In the genomic region with DNA sequence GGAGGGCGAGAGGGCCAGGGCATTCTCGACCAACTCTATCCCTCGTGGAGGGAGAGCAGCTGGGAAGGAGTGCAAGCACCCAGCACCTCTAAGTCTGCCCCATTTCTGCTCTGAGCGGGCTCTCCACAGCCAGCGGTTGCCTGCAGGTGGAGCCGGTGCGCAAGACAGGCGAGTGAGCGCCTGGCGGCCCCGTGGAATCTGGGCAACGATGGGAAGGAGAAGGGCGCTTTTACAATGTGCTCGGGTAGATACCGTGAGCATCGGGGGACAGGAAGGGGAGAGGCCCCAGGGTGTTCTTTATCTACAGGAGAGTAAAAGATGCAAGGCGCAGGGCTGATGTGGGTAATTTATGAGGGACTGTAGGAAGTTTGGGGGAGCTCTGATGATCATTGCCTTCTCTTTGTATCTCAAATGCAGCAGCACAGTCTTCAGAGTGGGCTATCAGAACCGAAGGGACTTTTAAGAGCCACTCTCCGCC, we compare ENCODE assay signal across 8 cellular contexts. TPM values are rescaled to one million over a fixed set of nuclear protein-coding genes. Genes with fewer than 3 reads are reported as not detected.
DNase-seq lines count a peak whose midpoint lies in the region; ATAC-seq and TF ChIP-seq lines count a peak whose summit lies in the region.

No MANE protein-coding gene starts in this region.

- ATAC-seq in GM21515 (IDR thresholded peaks at IDR 0.05; ENCODE audit: unreplicated experiment), result peak; percentile 66
- ATAC-seq in activated T-cell treated with anti-CD3 and anti-CD28 coated beads, Interleukin-2, amount 50 U/mL, for 4 hours, result peak; percentile 81 to 84
- ATAC-seq in naive B cell (ENCODE audit: low read depth in 2 of 2), result peak; percentile 69 to 71

- WGBS in esophagus squamous epithelium, 2 donors, result 0 to 3% methylated on average over 8 to 12 of the region's 19 CpGs

- peaks cover 7% of the 10 kb centered on the region for H3K36me3 Mint-ChIP-seq in activated T-cell treated with anti-CD3 and anti-CD28 coated beads, Interleukin-2, amount 50 U/mL, for 4 hours (ENCODE audit: insufficient read depth)
- H3K36me3 Mint-ChIP-seq in naive B cell, result peaks cover 0 to 7% of the 10 kb centered on the region in 2 donors

- H3K4me2 ChIP-seq in PC-9, result peak overlapping the region; percentile 90

- H3K36me3 ChIP-seq in PC-9 (ENCODE audit: low read depth) (no peaks in the 10 kb centered on the region), esophagus squamous epithelium (peaks cover 0 to 4% (median 0%) of the 10 kb centered on the region in 3 donors)

- H3K27me3 ChIP-seq in PC-9 (ENCODE audit: insufficient read depth, low read depth) (no peaks in the 10 kb centered on the region), esophagus squamous epithelium (no peaks in the 10 kb centered on the region)

- POLR2A ChIA-PET in PC-9 (lab: Charles Lee; ENCODE audit: unreplicated experiment), result interaction anchor here (0.6 kb wide), 1 partner anchor 177 kb away, joined by 4 read pairs; no protein-coding TSS in a partner anchor

- peaks cover 29% of the 10 kb centered on the region for H3K4me1 Mint-ChIP-seq in activated T-cell treated with anti-CD3 and anti-CD28 coated beads, Interleukin-2, amount 50 U/mL, for 4 hours (ENCODE audit: low read depth)
- H3K4me1 Mint-ChIP-seq in naive B cell, result peaks cover 22 to 25% (median 25%) of the 10 kb centered on the region in 3 donors

- CTCF ChIA-PET in PC-9 (lab: Charles Lee), result no interaction called here

- no peaks in the 10 kb centered on the region for H3K9me2 ChIP-seq in PC-9 (ENCODE audit: insufficient read depth)

- no peaks in the 10 kb centered on the region for H3K27me3 Mint-ChIP-seq in activated T-cell treated with anti-CD3 and anti-CD28 coated beads, Interleukin-2, amount 50 U/mL, for 4 hours (ENCODE audit: low read depth)
- no peaks in the 10 kb centered on the region for H3K27me3 Mint-ChIP-seq in naive B cell

- intact Hi-C loops in PC-9 (cut with micrococcal nuclease; ENCODE audit: unreplicated experiment), result loop anchor here (1.0 to 5.0 kb wide), 4 partner anchors 102 to 456 kb away; a partner anchor contains a TSS
- intact Hi-C loops in esophagus squamous epithelium (cut with DNase I), result no loop called here

- no peaks in the 10 kb centered on the region for H3K9me3 ChIP-seq in PC-9 (ENCODE audit: insufficient read depth, low read depth)
- H3K9me3 ChIP-seq in esophagus squamous epithelium, result no peaks in the 10 kb centered on the region

- TF ChIP-seq POLR2A in esophagus squamous epithelium (IDR thresholded peaks at IDR 0.05), result no peak

- peak overlapping the region; percentile 91 for H3K4me3 Mint-ChIP-seq in activated T-cell treated with anti-CD3 and anti-CD28 coated beads, Interleukin-2, amount 50 U/mL, for 4 hours
- H3K4me3 Mint-ChIP-seq in naive B cell, result peak overlapping the region; percentile 90 to 100 (median 98)

- peaks cover 26% of the 10 kb centered on the region for H3K79me2 ChIP-seq in PC-9 (ENCODE audit: low read depth)

- BruUV-seq in PC-9 (replicated peaks; lab: Mats Ljungman, UMichigan), result no TSS peak

- H3K4me3 ChIP-seq in PC-9 (peak overlapping the region; percentile 74), esophagus squamous epithelium (peak overlapping the region; percentile 80 to 91 (median 88))

- H3F3A ChIP-seq in PC-9 (ENCODE audit: insufficient read depth, low read depth), result peaks cover 25% of the 10 kb centered on the region

- H2AFZ ChIP-seq in PC-9, result peak overlapping the region; percentile 98

- no peaks in the 10 kb centered on the region for H4K20me1 ChIP-seq in PC-9 (ENCODE audit: insufficient read depth)

- peak; percentile 62 for TF ChIP-seq CTCF in PC-9 (conservative IDR thresholded peaks at IDR 0.05)
- peak; percentile 54 to 87 (median 80) for TF ChIP-seq CTCF in esophagus squamous epithelium (IDR thresholded peaks at IDR 0.05)

- H3K27ac Mint-ChIP-seq in naive B cell, result peak overlapping the region; percentile 88 to 99 (median 94)

- H3K4me1 ChIP-seq in PC-9 (replicated peaks; ENCODE audit: insufficient read depth) (peaks cover 15% of the 10 kb centered on the region), esophagus squamous epithelium (peaks cover 10 to 33% (median 15%) of the 10 kb centered on the region in 3 donors)

- H3K27ac ChIP-seq in PC-9 (peak overlapping the region; percentile 28; the same call in 1 of the 2 replicates), esophagus squamous epithelium (peak overlapping the region; percentile 91 to 95 (median 94))

- DNase-seq in DMS 273 treated with DMSO at 0.1 percent for 48 hours (lab: John Stamatoyannopoulos, UW) (peak; percentile 67), HuH-7 (ENCODE audit: low spot score) (peak; percentile 89), PC-9 (peak; percentile 74 to 77), esophagus squamous epithelium (lab: John Stamatoyannopoulos, UW) (peak; percentile 48), naive B cell (peak; percentile 74)
- DNase-seq in activated T-cell treated with anti-CD3 and anti-CD28 coated beads, Interleukin-2, amount 50 U/mL, for 4 hours, result peak; percentile 76
- peak; percentile 62 to 76 for DNase-seq in stimulated activated CD8-positive, alpha-beta memory T cell treated with anti-CD3 and anti-CD28 coated beads, Interleukin-7, amount 100 ng/mL, for 48 hours (ENCODE audit: extremely low read depth in 1 of 2, low read depth in 1 of 2)

- H3K9me3 Mint-ChIP-seq in activated T-cell treated with anti-CD3 and anti-CD28 coated beads, Interleukin-2, amount 50 U/mL, for 4 hours, result no peaks in the 10 kb centered on the region
- H3K9me3 Mint-ChIP-seq in naive B cell, result no peaks in the 10 kb centered on the region

RNA-seq across cellular contexts. Expression of a gene that starts 0.9 kb away (rescaled TPM):
- total RNA-seq in PC-9 (2021) (25.4 and 26.1 TPM in 2 replicates), esophagus squamous epithelium (10 to 100 TPM; 11.6 to 24.2 (median 21.4) TPM)
- total RNA-seq in activated T-cell treated with anti-CD3 and anti-CD28 coated beads, Interleukin-2, amount 50 U/mL, for 4 hours, result 10 to 100 TPM; 26.7 to 31.4 (median 28.6) TPM
- 1 to 10 TPM; 1.1 to 5.8 (median 2.8) TPM for polyA plus RNA-seq in naive B cell (ENCODE audit: low read depth in 6 of 6)

RNA-seq across cellular contexts. Expression of a gene that starts 47.6 kb away (rescaled TPM):
- total RNA-seq in PC-9 (2021), result 5.0 and 7.0 TPM in 2 replicates
- total RNA-seq in activated T-cell treated with anti-CD3 and anti-CD28 coated beads, Interleukin-2, amount 50 U/mL, for 4 hours, result 10 to 100 TPM in 2 of 3 donors, 1 to 10 TPM in 1; 9.9 to 14.0 (median 10.8) TPM
- total RNA-seq in esophagus squamous epithelium, result 10 to 100 TPM in 1 of 4 donors, 1 to 10 TPM in 3; 3.5 to 17.7 (median 6.6) TPM
- polyA plus RNA-seq in naive B cell (ENCODE audit: low read depth in 6 of 6), result 1 to 10 TPM; 2.2 to 6.1 (median 3.9) TPM

Comparison
In these comparisons a context has a peak if more than half of its experiments do, and no peak if none do; other contexts are left out.
1. Peak in every context shown above with its lines: DNase-seq, ATAC-seq, H3K4me3 ChIP-seq and H3K27ac ChIP-seq.